In the genomic region with DNA sequence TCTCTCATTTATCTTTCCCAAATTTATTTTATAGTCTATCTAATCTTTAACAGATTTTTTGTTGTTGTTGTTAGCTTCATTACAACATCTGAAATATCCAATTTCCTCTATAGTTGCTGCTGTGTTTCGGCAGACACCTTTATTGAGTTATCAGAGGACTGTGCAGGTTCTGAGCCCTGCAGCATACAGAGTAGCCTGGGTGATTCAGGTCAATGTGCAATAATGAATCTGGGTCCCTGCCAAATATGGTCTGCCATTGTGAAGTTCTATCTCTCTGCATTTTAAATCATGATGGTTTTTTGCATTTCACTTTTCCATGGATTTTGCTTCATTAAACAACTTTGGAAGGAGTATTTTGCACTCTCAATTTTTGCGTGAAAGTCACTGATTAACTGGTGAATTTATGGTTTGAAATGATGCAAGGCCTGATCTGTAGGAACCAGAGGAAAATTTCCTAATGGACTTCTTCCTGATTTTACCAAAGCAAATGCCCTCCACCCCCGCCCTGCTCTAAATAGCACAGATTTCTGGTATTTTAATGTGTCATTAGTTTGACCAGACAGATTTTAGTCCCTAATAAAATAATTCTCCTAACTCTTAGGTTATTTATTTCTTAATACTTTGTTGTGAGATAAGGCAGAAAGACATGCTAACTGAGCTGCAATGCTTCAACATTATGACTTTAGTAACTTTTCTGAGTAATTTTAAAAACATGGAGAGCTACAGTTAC, we compare ENCODE assay signal across 1 cellular context.
A peak's percentile ranks its signal among the peaks of the same experiment; 100 is the strongest.
TF ChIP-seq lines count a peak whose summit lies in the region.

No MANE protein-coding gene starts in this region.

TF ChIP-seq in SK-N-SH treated with all-trans-retinoic acid at 6 μM for 48 hours, 23 proteins besides CTCF, POLR2A, EP300 and RAD21 (continued from another document):
- TF ChIP-seq ZNF70 (CRISPR knock-in tag; IDR thresholded peaks at IDR 0.05) (no peak), OSR1 (CRISPR knock-in tag; IDR thresholded peaks at IDR 0.05) (no peak), CSDC2 (CRISPR knock-in tag; IDR thresholded peaks at IDR 0.05) (peak; percentile 23; the same call in 1 of the 2 replicates), ZFP30 (CRISPR knock-in tag; IDR thresholded peaks at IDR 0.05) (no peak), ZC3H10 (CRISPR knock-in tag; IDR thresholded peaks at IDR 0.05) (no peak), TOX (CRISPR knock-in tag; IDR thresholded peaks at IDR 0.05; ENCODE audit: borderline replicate concordance) (no peak), TCF4 (CRISPR knock-in tag; IDR thresholded peaks at IDR 0.05; ENCODE audit: borderline replicate concordance) (peak; percentile 54; the same call in 1 of the 2 replicates), ZNF565 (CRISPR knock-in tag; conservative IDR thresholded peaks at IDR 0.05; ENCODE audit: low read depth) (no peak), BACH2 (CRISPR knock-in tag; IDR thresholded peaks at IDR 0.05; ENCODE audit: borderline replicate concordance) (no peak), ZFP3 (CRISPR knock-in tag; IDR thresholded peaks at IDR 0.05) (no peak), PPARA (CRISPR knock-in tag; IDR thresholded peaks at IDR 0.05; ENCODE audit: borderline replicate concordance) (no peak), SNAI2 (CRISPR knock-in tag; IDR thresholded peaks at IDR 0.05) (no peak), ISL1 (CRISPR knock-in tag; IDR thresholded peaks at IDR 0.05) (peak; percentile 94), ARNTL (CRISPR knock-in tag; IDR thresholded peaks at IDR 0.05; ENCODE audit: borderline replicate concordance, low read depth) (no peak)
- TF ChIP-seq, protein P1, sequence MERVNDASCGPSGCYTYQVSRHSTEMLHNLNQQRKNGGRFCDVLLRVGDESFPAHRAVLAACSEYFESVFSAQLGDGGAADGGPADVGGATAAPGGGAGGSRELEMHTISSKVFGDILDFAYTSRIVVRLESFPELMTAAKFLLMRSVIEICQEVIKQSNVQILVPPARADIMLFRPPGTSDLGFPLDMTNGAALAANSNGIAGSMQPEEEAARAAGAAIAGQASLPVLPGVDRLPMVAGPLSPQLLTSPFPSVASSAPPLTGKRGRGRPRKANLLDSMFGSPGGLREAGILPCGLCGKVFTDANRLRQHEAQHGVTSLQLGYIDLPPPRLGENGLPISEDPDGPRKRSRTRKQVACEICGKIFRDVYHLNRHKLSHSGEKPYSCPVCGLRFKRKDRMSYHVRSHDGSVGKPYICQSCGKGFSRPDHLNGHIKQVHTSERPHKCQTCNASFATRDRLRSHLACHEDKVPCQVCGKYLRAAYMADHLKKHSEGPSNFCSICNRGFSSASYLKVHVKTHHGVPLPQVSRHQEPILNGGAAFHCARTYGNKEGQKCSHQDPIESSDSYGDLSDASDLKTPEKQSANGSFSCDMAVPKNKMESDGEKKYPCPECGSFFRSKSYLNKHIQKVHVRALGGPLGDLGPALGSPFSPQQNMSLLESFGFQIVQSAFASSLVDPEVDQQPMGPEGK (CRISPR knock-in tag; IDR thresholded peaks at IDR 0.05; ENCODE audit: borderline replicate concordance), result no peak
- TF ChIP-seq, protein P2, sequence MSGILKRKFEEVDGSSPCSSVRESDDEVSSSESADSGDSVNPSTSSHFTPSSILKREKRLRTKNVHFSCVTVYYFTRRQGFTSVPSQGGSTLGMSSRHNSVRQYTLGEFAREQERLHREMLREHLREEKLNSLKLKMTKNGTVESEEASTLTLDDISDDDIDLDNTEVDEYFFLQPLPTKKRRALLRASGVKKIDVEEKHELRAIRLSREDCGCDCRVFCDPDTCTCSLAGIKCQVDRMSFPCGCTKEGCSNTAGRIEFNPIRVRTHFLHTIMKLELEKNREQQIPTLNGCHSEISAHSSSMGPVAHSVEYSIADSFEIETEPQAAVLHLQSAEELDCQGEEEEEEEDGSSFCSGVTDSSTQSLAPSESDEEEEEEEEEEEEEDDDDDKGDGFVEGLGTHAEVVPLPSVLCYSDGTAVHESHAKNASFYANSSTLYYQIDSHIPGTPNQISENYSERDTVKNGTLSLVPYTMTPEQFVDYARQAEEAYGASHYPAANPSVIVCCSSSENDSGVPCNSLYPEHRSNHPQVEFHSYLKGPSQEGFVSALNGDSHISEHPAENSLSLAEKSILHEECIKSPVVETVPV (CRISPR knock-in tag; IDR thresholded peaks at IDR 0.05), result no peak
- TF ChIP-seq, protein P3, sequence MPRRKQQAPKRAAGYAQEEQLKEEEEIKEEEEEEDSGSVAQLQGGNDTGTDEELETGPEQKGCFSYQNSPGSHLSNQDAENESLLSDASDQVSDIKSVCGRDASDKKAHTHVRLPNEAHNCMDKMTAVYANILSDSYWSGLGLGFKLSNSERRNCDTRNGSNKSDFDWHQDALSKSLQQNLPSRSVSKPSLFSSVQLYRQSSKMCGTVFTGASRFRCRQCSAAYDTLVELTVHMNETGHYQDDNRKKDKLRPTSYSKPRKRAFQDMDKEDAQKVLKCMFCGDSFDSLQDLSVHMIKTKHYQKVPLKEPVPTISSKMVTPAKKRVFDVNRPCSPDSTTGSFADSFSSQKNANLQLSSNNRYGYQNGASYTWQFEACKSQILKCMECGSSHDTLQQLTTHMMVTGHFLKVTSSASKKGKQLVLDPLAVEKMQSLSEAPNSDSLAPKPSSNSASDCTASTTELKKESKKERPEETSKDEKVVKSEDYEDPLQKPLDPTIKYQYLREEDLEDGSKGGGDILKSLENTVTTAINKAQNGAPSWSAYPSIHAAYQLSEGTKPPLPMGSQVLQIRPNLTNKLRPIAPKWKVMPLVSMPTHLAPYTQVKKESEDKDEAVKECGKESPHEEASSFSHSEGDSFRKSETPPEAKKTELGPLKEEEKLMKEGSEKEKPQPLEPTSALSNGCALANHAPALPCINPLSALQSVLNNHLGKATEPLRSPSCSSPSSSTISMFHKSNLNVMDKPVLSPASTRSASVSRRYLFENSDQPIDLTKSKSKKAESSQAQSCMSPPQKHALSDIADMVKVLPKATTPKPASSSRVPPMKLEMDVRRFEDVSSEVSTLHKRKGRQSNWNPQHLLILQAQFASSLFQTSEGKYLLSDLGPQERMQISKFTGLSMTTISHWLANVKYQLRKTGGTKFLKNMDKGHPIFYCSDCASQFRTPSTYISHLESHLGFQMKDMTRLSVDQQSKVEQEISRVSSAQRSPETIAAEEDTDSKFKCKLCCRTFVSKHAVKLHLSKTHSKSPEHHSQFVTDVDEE (CRISPR knock-in tag; IDR thresholded peaks at IDR 0.05), result peak; percentile 36; the same call in 1 of the 2 replicates
- TF ChIP-seq, protein P4, sequence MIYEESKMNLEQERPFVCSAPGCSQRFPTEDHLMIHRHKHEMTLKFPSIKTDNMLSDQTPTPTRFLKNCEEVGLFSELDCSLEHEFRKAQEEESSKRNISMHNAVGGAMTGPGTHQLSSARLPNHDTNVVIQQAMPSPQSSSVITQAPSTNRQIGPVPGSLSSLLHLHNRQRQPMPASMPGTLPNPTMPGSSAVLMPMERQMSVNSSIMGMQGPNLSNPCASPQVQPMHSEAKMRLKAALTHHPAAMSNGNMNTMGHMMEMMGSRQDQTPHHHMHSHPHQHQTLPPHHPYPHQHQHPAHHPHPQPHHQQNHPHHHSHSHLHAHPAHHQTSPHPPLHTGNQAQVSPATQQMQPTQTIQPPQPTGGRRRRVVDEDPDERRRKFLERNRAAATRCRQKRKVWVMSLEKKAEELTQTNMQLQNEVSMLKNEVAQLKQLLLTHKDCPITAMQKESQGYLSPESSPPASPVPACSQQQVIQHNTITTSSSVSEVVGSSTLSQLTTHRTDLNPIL (CRISPR knock-in tag; IDR thresholded peaks at IDR 0.05; ENCODE audit: low read depth), result no peak
